ENCODE assay signal across 31 cellular contexts in the genomic region with DNA sequence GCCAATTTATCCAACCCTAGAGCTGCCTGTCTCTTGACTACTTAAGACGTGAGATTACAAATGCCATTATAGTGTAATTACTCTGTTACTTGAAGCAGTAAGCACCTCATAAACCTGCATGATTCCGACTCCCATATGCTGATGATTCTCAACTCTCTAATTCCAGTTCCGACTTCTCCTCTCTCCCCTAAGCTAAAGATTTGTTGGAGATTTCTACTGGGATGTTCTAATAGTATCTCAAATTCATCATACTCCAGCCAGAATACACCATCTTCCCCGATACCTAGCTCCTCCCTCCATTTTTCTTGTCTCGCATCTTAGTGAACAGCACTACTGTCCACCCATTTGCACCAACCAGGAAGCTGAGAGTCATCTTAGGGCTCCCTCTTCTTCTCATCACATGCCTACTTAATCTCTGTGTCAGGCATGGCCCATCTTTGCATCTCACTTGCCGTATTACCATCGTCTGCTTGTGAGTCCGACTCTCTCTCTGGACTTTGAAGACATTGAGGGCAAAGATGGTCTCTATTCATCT. TPM values are rescaled to one million over a fixed set of nuclear protein-coding genes. Genes with fewer than 3 reads are reported as not detected.
"Had no signal": no experiment of that assay in that cellular context is flagged by ENCODE, and none has a peak within 500 bp of the region (broad histone marks: within the 10 kb centered on the region; RNA-seq: fewer than 3 reads in every experiment).

No MANE protein-coding gene starts in this region.

- H3K4me2 ChIP-seq: neural progenitor cell, smooth muscle cell had no signal

- H3K4me3 ChIP-seq: left ventricle myocardium inferior, lung, neural progenitor cell, right atrium auricular region, right lobe of liver, smooth muscle cell, tibial nerve, uterus had no signal

- H3K9me3 ChIP-seq: left ventricle myocardium inferior, neutrophil, right atrium auricular region, right lobe of liver, tibial nerve, uterus had no signal

- H3K9ac ChIP-seq: neural progenitor cell, parathyroid adenoma had no signal

- DNase-seq: islet precursor cell; left ventricle myocardium inferior; mesendoderm; naive B cell; natural killer cell; nephron progenitor cell; occipital lobe; right lobe of liver; stimulated activated CD4-positive, alpha-beta T cell treated with anti-CD3 and anti-CD28 coated beads, Interleukin-1b, Interleukin-23, amount 100 ng/mL, for 48 hours; stimulated activated CD4-positive, alpha-beta T cell treated with anti-CD3 and anti-CD28 coated beads, Interleukin-2, amount 100 ng/mL, for 48 hours; stimulated activated CD4-positive, alpha-beta T cell treated with anti-CD3 and anti-CD28 coated beads, Interleukin-4, amount 100 ng/mL, for 4 hours; stimulated activated CD8-positive, alpha-beta memory T cell treated with anti-CD3 and anti-CD28 coated beads, Interleukin-4, amount 100 ng/mL, for 48 hours; stimulated activated naive CD4-positive, alpha-beta T cell treated with Interleukin-2 at 50 U/mL for 16 hours; stimulated activated naive CD8-positive, alpha-beta T cell treated with anti-CD3 and anti-CD28 coated beads, Interleukin-15, amount 100 ng/mL, for 72 hours; substantia nigra; uterus had no signal

- ATAC-seq: natural killer cell; right lobe of liver; stimulated activated memory B cell treated with anti-CD40 and anti-IgM and Interleukin-4, amounts not matched to agents 10 μg/mL and 1 μg/mL and 100 μg/mL, for 72 hours; stimulated activated naive CD8-positive, alpha-beta T cell treated with anti-CD3 and anti-CD28 coated beads, Interleukin-15, amount 100 ng/mL, for 72 hours had no signal

- H3K4me1 ChIP-seq: neural progenitor cell, parathyroid adenoma, tibial nerve, uterus had no signal

- H3K79me2 ChIP-seq: parathyroid adenoma had no signal

- H3K27ac ChIP-seq: neural progenitor cell, neutrophil, parathyroid adenoma, right atrium auricular region, right lobe of liver, tibial nerve, uterus had no signal

- H3K27me3 ChIP-seq: neural progenitor cell, right atrium auricular region, right lobe of liver, uterus had no signal

- H3K36me3 ChIP-seq: neural progenitor cell, neutrophil, right lobe of liver, tibial nerve, uterus had no signal

- H2AFZ ChIP-seq: neural progenitor cell, parathyroid adenoma had no signal

RNA-seq across cellular contexts. Expression of a gene that starts 3.4 kb away (rescaled TPM):
- total RNA-seq: kidney epithelial cell, mononuclear cell, natural killer cell, osteocyte, pulmonary artery endothelial cell, renal cortical epithelial cell, smooth muscle cell, temporal lobe had no signal

RNA-seq across cellular contexts. Expression of a gene that starts 25.0 kb away (rescaled TPM):
- total RNA-seq: mononuclear cell, natural killer cell, occipital lobe, osteocyte, posterior vena cava, pulmonary artery endothelial cell, temporal lobe, tibial nerve had no signal

RNA-seq across cellular contexts. Expression of a gene that starts 49.3 kb away (rescaled TPM):
- total RNA-seq: natural killer cell, pulmonary artery endothelial cell had no signal
